Comparison of ENCODE assay signal across 34 cellular contexts in genomic region chr3:151052329-151052728, GRCh38. TPM values are rescaled to one million over a fixed set of nuclear protein-coding genes. Genes with fewer than 3 reads are reported as not detected.
"Had no signal": no experiment of that assay in that cellular context is flagged by ENCODE, and none has a peak within 500 bp of the region (broad histone marks: within the 10 kb centered on the region; RNA-seq: fewer than 3 reads in every experiment).

No MANE protein-coding gene starts in this region.

- H3K36me3 ChIP-seq: adrenal gland, brain microvascular endothelial cell, breast epithelium had no signal

- H3K27ac ChIP-seq: adrenal gland, body of pancreas, brain microvascular endothelial cell, breast epithelium, VCaP had no signal

- DNase-seq: activated B cell treated with CpG ODN at 0.5 μM for 24 hours; activated CD4-positive, alpha-beta memory T cell treated with anti-CD3 and anti-CD28 coated beads for 36 hours; activated CD4-positive, alpha-beta T cell treated with anti-CD3 and anti-CD28 coated beads for 4 hours; activated CD4-positive, alpha-beta T cell treated with anti-CD3 and anti-CD28 coated beads, Interleukin-2, amount 10 ng/mL, durations not matched to agents 24 days and 14 days; activated CD4-positive, alpha-beta T cell treated with anti-CD3 and anti-CD28 coated beads, Interleukin-2, amount 50 U/mL, for 1 hour; activated CD4-positive, alpha-beta T cell treated with anti-CD3 and anti-CD28 coated beads, Interleukin-2, amount 50 U/mL, for 4 hours; activated CD4-positive, CD25-positive, alpha-beta regulatory T cell treated with anti-CD3 and anti-CD28 coated beads, Interleukin-2, amount 50 U/mL, for 72 hours; activated CD8-positive, alpha-beta memory T cell treated with anti-CD3 and anti-CD28 coated beads, Interleukin-2, amount 50 U/mL, for 4 hours; activated CD8-positive, alpha-beta T cell treated with anti-CD3 and anti-CD28 coated beads for 36 hours; activated effector memory CD4-positive, alpha-beta T cell treated with anti-CD3 and anti-CD28 coated beads, Interleukin-2, amount 50 U/mL, for 16 hours; activated gamma-delta T cell treated with Interleukin-2 at 50 U/mL for 16 hours; activated naive CD4-positive, alpha-beta T cell; activated naive CD4-positive, alpha-beta T cell treated with anti-CD3 and anti-CD28 coated beads for 36 hours; activated naive CD4-positive, alpha-beta T cell treated with anti-CD3 and anti-CD28 coated beads, Interleukin-2, amount 50 U/mL, for 16 hours; activated naive CD8-positive, alpha-beta T cell treated with anti-CD3 and anti-CD28 coated beads for 36 hours; activated T-cell treated with anti-CD3 and anti-CD28 coated beads for 4 hours; activated T-cell treated with anti-CD3 and anti-CD28 coated beads, Interleukin-2, amount 50 U/mL, for 1 hour; activated T-cell treated with anti-CD3 and anti-CD28 coated beads, Interleukin-2, amount 50 U/mL, for 4 hours; activated T-cell treated with anti-CD3 and anti-CD28 coated beads, Interleukin-2, amount 50 U/mL, for 72 hours; adrenal gland; amniotic stem cell; aorta; body of pancreas; brain microvascular endothelial cell; central memory CD4-positive, alpha-beta T cell; T-helper 1 cell; T-helper 2 cell; T-helper 9 cell had no signal

- FAIRE-seq: astrocyte, TTC549 had no signal

- H3K9me3 ChIP-seq: adrenal gland, body of pancreas, breast epithelium had no signal

- H3K4me1 ChIP-seq: adrenal gland, body of pancreas, breast epithelium had no signal

- H3K27me3 ChIP-seq: adrenal gland, body of pancreas, brain microvascular endothelial cell, breast epithelium had no signal

- ATAC-seq: activated CD8-positive, alpha-beta T cell treated with anti-CD3 and anti-CD28 coated beads for 36 hours; activated naive CD4-positive, alpha-beta T cell treated with anti-CD3 and anti-CD28 coated beads, Interleukin-2, amount 50 U/mL, for 72 hours; activated T-cell treated with anti-CD3 and anti-CD28 coated beads, Interleukin-2, amount 50 U/mL, for 4 hours; activated T-cell treated with anti-CD3 and anti-CD28 coated beads, Interleukin-2, amount 50 U/mL, for 72 hours; activated T-helper 17 cell treated with anti-CD3 and anti-CD28 coated beads, Interleukin-2, amount 50 U/mL, for 72 hours; body of pancreas had no signal

- H3K4me3 ChIP-seq: adrenal gland, body of pancreas, breast epithelium had no signal

RNA-seq across cellular contexts. Expression of gene MED12L, which starts 33.1 kb away (rescaled TPM):
- polyA plus RNA-seq: aorta had no signal
